ENCODE assay signal across 8 cellular contexts in the genomic region with DNA sequence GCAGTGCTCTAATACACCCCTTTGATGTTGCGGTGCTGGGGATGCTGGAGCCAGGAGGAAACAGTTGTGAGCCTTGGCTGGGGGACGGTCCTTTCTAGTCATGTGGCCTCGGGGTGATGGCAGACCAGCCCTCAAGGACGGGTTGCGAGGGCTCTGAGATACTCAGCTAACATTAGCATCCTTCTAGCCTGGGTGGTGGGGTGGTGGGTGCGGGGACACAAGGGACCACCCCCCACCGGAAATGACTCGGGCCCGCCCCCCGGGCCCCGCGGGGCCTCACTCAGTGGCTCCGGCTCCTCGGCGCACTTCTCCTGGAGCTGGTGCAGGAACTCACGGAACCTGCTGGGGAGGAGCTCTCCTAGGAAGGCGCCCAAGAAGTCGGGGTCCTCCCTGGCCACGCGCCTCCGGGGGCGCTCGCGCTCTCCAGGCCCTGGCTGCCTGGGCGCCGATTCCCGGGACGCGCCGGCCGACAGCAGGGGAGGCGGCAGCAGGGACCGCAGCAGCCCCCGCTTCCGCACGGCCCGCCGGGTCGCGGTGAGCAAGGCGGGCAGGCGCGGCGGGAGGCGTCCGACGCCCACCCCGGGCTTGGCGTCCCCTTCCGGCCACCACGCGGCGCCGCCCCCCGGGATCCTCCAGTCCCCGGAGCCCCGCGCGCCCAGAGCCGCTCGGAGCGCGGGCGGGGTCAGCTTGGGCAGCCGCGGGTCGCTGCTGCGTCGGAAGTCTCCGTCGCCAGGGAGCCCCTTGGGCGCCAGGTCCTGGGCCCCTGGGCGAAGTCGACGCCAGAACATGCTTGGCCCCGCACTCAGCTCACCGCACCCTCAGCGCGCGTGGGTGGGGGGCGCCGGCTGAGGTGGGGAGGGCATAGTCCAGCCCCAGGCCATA. TPM values are rescaled to one million over a fixed set of nuclear protein-coding genes. Genes with fewer than 3 reads are reported as not detected.
DNase-seq lines count a peak whose midpoint lies in the region; ATAC-seq and TF ChIP-seq lines count a peak whose summit lies in the region.

No MANE protein-coding gene starts in this region.

- H3K4me2 ChIP-seq in PC-9 (peak overlapping the region; percentile 82), neural cell (ENCODE audit: low read length) (no peak overlapping the region)

- no peaks in the 10 kb centered on the region for H3K9me2 ChIP-seq in PC-9 (ENCODE audit: insufficient read depth)
- H3K9me2 ChIP-seq in neural cell (ENCODE audit: insufficient read depth, low read length) = no peaks in the 10 kb centered on the region

- POLR2A ChIA-PET in PC-9 (lab: Charles Lee; ENCODE audit: unreplicated experiment) = interaction anchor here (0.7 kb wide), 1 partner anchor 9 kb away, joined by 5 read pairs; no protein-coding TSS in a partner anchor

- CTCF ChIA-PET in PC-9 (lab: Charles Lee) = interaction anchor here (0.5 to 1.1 kb wide), 3 partner anchors 408 to 481 kb away, joined by 3 to 7 read pairs (median 6); no protein-coding TSS in a partner anchor

- H3K9me3 ChIP-seq in PC-9 (ENCODE audit: insufficient read depth, low read depth) (no peaks in the 10 kb centered on the region), neural cell (ENCODE audit: low read length) (no peaks in the 10 kb centered on the region)

- H3K4me1 ChIP-seq in PC-9 (replicated peaks; ENCODE audit: insufficient read depth) = peaks cover 19% of the 10 kb centered on the region

- no peak for TF ChIP-seq CTCF in PC-9 (conservative IDR thresholded peaks at IDR 0.05)
- TF ChIP-seq CTCF in epithelial cell of proximal tubule (conservative IDR thresholded peaks at IDR 0.05; ENCODE audit: low read depth, low read length) = peak; percentile 11
- TF ChIP-seq CTCF in neural cell (IDR thresholded peaks at IDR 0.05; ENCODE audit: poor library complexity, severe bottlenecking) = peak; percentile 64

- BruUV-seq in PC-9 (replicated peaks; lab: Mats Ljungman, UMichigan) = no TSS peak

- H3K79me2 ChIP-seq in PC-9 (ENCODE audit: low read depth) (no peaks in the 10 kb centered on the region), neural cell (replicated peaks; ENCODE audit: insufficient read depth, low read length) (no peaks in the 10 kb centered on the region)

- ATAC-seq in GM18519 (IDR thresholded peaks at IDR 0.05; ENCODE audit: low FRiP score, unreplicated experiment) (no peak), GM18909 (IDR thresholded peaks at IDR 0.05; ENCODE audit: poor library complexity, unreplicated experiment) (no peak)

- no peaks in the 10 kb centered on the region for H3K36me3 ChIP-seq in PC-9 (ENCODE audit: low read depth)
- H3K36me3 ChIP-seq in neural cell (ENCODE audit: insufficient read depth, low read length) = no peaks in the 10 kb centered on the region

- intact Hi-C loops in PC-9 (cut with micrococcal nuclease; ENCODE audit: unreplicated experiment) = no loop called here

- peak overlapping the region; percentile 58 for H3K4me3 ChIP-seq in PC-9
- peak overlapping the region; percentile 59 for H3K4me3 ChIP-seq in epithelial cell of proximal tubule (ENCODE audit: low read depth, low read length)
- peak overlapping the region; percentile 60 for H3K4me3 ChIP-seq in neural cell (ENCODE audit: low read length)

- H2AFZ ChIP-seq in PC-9 (peak overlapping the region; percentile 77), neural cell (ENCODE audit: low read depth, low read length) (no peak overlapping the region)

- H4K20me1 ChIP-seq in PC-9 (ENCODE audit: insufficient read depth) (no peaks in the 10 kb centered on the region), neural cell (ENCODE audit: insufficient read depth) (no peaks in the 10 kb centered on the region)

- H3F3A ChIP-seq in PC-9 (ENCODE audit: insufficient read depth, low read depth) (peaks cover 18% of the 10 kb centered on the region), neural cell (ENCODE audit: insufficient read depth, low read length, poor library complexity, severe bottlenecking) (no peaks in the 10 kb centered on the region)

- no peak for TF ChIP-seq EP300 in neural cell (conservative IDR thresholded peaks at IDR 0.05; ENCODE audit: poor library complexity, severe bottlenecking)

- peak overlapping the region; percentile 42 for H3K9ac ChIP-seq in neural cell (ENCODE audit: low read length)

- H3K27me3 ChIP-seq in PC-9 (ENCODE audit: insufficient read depth, low read depth) = no peaks in the 10 kb centered on the region
- H3K27me3 ChIP-seq in neural cell (ENCODE audit: insufficient read depth, low read depth, low read length) = peaks cover 24% of the 10 kb centered on the region

- no peak for TF ChIP-seq RAD21 in neural cell (conservative IDR thresholded peaks at IDR 0.05)

- H3K27ac ChIP-seq in PC-9 = no peak overlapping the region
- H3K27ac ChIP-seq in neural cell (ENCODE audit: low read length) = no peak overlapping the region

- peak; percentile 63 for DNase-seq in EL
- DNase-seq in PC-9 = peak in 1 of 2 experiments; percentile 37
- DNase-seq in epithelial cell of proximal tubule (ENCODE audit: low read depth) = no peak
- DNase-seq in cerebellar nuclear complex (lab: John Stamatoyannopoulos, UW) = no peak
- no peak for DNase-seq in SKM-1 (lab: John Stamatoyannopoulos, UW; ENCODE audit: unreplicated experiment)

TF ChIP-seq in neural cell, 6 proteins besides CTCF, POLR2A, EP300 and RAD21:
- peak; percentile 24 for TF ChIP-seq SMC3 (conservative IDR thresholded peaks at IDR 0.05; ENCODE audit: poor library complexity)
- TF ChIP-seq, protein P1, sequence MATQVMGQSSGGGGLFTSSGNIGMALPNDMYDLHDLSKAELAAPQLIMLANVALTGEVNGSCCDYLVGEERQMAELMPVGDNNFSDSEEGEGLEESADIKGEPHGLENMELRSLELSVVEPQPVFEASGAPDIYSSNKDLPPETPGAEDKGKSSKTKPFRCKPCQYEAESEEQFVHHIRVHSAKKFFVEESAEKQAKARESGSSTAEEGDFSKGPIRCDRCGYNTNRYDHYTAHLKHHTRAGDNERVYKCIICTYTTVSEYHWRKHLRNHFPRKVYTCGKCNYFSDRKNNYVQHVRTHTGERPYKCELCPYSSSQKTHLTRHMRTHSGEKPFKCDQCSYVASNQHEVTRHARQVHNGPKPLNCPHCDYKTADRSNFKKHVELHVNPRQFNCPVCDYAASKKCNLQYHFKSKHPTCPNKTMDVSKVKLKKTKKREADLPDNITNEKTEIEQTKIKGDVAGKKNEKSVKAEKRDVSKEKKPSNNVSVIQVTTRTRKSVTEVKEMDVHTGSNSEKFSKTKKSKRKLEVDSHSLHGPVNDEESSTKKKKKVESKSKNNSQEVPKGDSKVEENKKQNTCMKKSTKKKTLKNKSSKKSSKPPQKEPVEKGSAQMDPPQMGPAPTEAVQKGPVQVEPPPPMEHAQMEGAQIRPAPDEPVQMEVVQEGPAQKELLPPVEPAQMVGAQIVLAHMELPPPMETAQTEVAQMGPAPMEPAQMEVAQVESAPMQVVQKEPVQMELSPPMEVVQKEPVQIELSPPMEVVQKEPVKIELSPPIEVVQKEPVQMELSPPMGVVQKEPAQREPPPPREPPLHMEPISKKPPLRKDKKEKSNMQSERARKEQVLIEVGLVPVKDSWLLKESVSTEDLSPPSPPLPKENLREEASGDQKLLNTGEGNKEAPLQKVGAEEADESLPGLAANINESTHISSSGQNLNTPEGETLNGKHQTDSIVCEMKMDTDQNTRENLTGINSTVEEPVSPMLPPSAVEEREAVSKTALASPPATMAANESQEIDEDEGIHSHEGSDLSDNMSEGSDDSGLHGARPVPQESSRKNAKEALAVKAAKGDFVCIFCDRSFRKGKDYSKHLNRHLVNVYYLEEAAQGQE (IDR thresholded peaks at IDR 0.05; ENCODE audit: borderline replicate concordance) = no peak
- no peak for TF ChIP-seq MXI1 (conservative IDR thresholded peaks at IDR 0.05; ENCODE audit: poor library complexity, severe bottlenecking)

RNA-seq across cellular contexts. Expression of a gene that starts 0.9 kb away (rescaled TPM):
- 0.38 TPM in 1 of 2 replicates, not detected in the other for total RNA-seq in PC-9 (2021)
- total RNA-seq in epithelial cell of proximal tubule = 0.69 TPM in 1 of 2 replicates, not detected in the other
- not detected in 2 replicates for polyA plus RNA-seq in neural cell
- not detected in 2 replicates for polyA minus RNA-seq in neural cell

RNA-seq across cellular contexts. Expression of a gene that starts 5.9 kb away (rescaled TPM):
- 52.5 and 53.1 TPM in 2 replicates for total RNA-seq in PC-9 (2021)
- 37.9 and 104 TPM in 2 replicates for total RNA-seq in epithelial cell of proximal tubule
- 35.9 and 57.1 TPM in 2 replicates for polyA plus RNA-seq in neural cell
- polyA minus RNA-seq in neural cell = 15.4 and 19.2 TPM in 2 replicates

RNA-seq across cellular contexts. Expression of a gene that starts 21.9 kb away (rescaled TPM):
- 19.3 and 20.2 TPM in 2 replicates for total RNA-seq in PC-9 (2021)
- total RNA-seq in epithelial cell of proximal tubule = 22.3 and 29.2 TPM in 2 replicates
- polyA plus RNA-seq in neural cell = 18.4 and 24.6 TPM in 2 replicates
- 23.3 and 24.8 TPM in 2 replicates for polyA minus RNA-seq in neural cell

RNA-seq across cellular contexts. Expression of a gene that starts 45.4 kb away (rescaled TPM):
- total RNA-seq in PC-9 (2021) (0.98 and 1.6 TPM in 2 replicates), epithelial cell of proximal tubule (0.17 and 1.7 TPM in 2 replicates)
- polyA plus RNA-seq in neural cell = not detected in 2 replicates
- polyA minus RNA-seq in neural cell = not detected in 2 replicates
